In the genomic region with DNA sequence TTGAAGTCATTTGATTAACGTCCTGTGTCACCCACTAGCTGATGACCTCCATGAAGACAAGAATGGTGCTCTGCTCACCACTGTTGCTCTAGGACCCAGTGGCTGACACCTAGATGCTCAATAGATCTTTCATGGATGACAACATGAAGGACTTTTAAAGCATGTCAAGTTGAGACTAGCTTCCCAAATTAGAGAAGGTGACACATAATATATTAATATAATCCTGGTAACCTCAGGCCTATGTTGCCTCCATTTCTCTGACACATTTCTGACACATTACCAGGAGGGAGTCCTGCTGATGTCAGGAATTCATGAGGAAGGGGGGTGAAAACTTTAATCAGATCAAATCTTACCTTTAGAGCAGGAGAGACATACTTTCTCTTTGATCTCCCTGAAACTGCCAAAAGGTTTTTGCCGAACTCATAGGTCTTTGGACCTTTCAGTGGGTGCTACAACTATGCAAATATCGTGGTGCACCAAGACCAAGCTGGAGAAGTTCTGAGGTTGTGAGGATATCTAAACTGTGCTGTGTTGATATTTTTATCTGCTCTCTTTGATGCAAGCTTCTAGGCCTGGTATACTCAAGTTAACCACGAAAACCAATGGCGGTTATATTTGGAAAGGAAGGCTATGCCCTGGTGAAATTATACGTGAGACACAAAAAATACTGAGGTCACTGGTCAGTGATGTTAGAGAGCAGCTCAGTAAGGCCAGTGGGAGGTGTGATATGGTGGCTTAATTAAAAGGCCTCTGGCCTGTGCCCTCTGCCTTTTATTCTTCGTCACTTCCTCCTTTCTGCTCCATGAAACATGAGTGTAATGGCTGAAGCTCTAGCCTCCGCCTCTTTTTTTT, we compare ENCODE assay signal across 1 cellular context.
TF ChIP-seq lines count a peak whose summit lies in the region.

No MANE protein-coding gene starts in this region.

TF ChIP-seq in K562, 482 proteins besides CTCF, POLR2A, EP300 and RAD21 (continued from another document):
- TF ChIP-seq UBTF (IDR thresholded peaks at IDR 0.05; ENCODE audit: borderline replicate concordance in 1 of 2, low read depth in 2 of 2, low read length in 2 of 2): no peak
- TF ChIP-seq MEF2D (tag; conservative IDR thresholded peaks at IDR 0.05; ENCODE audit: low read depth): no peak
- no peak for TF ChIP-seq RBM25 (IDR thresholded peaks at IDR 0.05; ENCODE audit: low read depth, low read length, severe bottlenecking)
- TF ChIP-seq SPI1 (IDR thresholded peaks at IDR 0.05; ENCODE audit: borderline replicate concordance, low read depth, low read length): peak; percentile 58; the same call in 1 of the 2 replicates
- TF ChIP-seq ZBTB8A (IDR thresholded peaks at IDR 0.05; ENCODE audit: partially characterized antibody): no peak
- no peak for TF ChIP-seq BDP1 (IDR thresholded peaks at IDR 0.05; ENCODE audit: insufficient read depth, insufficient read length)
- no peak for TF ChIP-seq DNMT1 (IDR thresholded peaks at IDR 0.05)
- TF ChIP-seq FOS (IDR thresholded peaks at IDR 0.05; ENCODE audit: extremely low read depth, insufficient read length): no peak
- no peak for TF ChIP-seq ZNF133 (CRISPR knock-in tag; IDR thresholded peaks at IDR 0.05)
- no peak for TF ChIP-seq SMAD2 (IDR thresholded peaks at IDR 0.05; ENCODE audit: low read depth, low read length)
- TF ChIP-seq FIP1L1 (IDR thresholded peaks at IDR 0.05; ENCODE audit: low read depth, low read length, poor library complexity, severe bottlenecking): no peak
- TF ChIP-seq RFX5 (IDR thresholded peaks at IDR 0.05; ENCODE audit: low read depth, low read length): no peak
